6 cellular contexts compared by ENCODE assay signal in the genomic region with DNA sequence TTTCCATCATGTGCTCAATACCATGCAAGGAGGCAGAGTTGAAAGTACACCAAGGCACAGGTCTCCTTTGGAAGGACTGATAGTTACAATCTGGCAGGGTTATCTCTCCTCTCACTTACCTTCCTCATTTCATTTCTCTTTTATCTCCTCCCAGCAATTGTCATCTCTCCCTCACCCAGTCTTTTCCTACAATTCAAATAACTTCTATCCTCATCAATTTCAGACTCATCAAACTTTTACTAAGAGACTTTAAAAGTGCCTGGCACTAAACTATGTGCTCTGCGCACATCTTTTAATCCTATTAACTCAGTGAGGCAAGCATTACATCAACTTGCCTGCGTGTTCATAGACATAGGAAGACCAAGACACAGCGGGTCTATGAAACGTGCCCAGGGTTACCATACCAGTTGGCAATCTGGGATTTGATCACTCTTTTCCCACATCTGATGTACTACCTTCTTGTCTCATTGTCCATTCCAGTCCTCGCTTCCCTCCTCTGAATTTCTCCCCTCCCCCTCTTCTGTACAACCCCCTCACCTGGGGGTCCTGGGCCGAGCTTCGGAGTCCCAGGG.
DNase-seq lines count a peak whose midpoint lies in the region; ATAC-seq lines count a peak whose summit lies in the region.

No MANE protein-coding gene starts in this region.

- peak overlapping the region; percentile 77 for H3K4me3 ChIP-seq in mucosa of stomach (ENCODE audit: low read length)

- ATAC-seq in GM19351 (IDR thresholded peaks at IDR 0.05; ENCODE audit: unreplicated experiment) (no peak), HG03135 (IDR thresholded peaks at IDR 0.05; ENCODE audit: unreplicated experiment) (no peak)

- H3K4me3 Mint-ChIP-seq in T-helper 1 cell treated with Interleukin-12 subunit alpha and Interleukin-12 subunit beta and Interleukin-4 antibody, amounts not matched to agents 30 μg/mL and 1 μg/mL, for 36 hours, result peak overlapping the region; percentile 97

- H3K4me1 Mint-ChIP-seq in T-helper 1 cell treated with Interleukin-12 subunit alpha and Interleukin-12 subunit beta and Interleukin-4 antibody, amounts not matched to agents 30 μg/mL and 1 μg/mL, for 36 hours (ENCODE audit: low read depth), result peaks cover 36% of the 10 kb centered on the region

- no peak for DNase-seq in T-helper 1 cell
- DNase-seq in amniotic epithelial cell (ENCODE audit: low read depth), result peak; percentile 52

- peaks cover 9% of the 10 kb centered on the region for H3K4me1 ChIP-seq in mucosa of stomach (ENCODE audit: control insufficient read depth, insufficient read depth, low read length)

- H3K9me3 Mint-ChIP-seq in T-helper 1 cell treated with Interleukin-12 subunit alpha and Interleukin-12 subunit beta and Interleukin-4 antibody, amounts not matched to agents 30 μg/mL and 1 μg/mL, for 36 hours, result no peaks in the 10 kb centered on the region

- H3K36me3 ChIP-seq in mucosa of stomach (ENCODE audit: control insufficient read depth, insufficient read depth, low read length), result no peaks in the 10 kb centered on the region

- no peaks in the 10 kb centered on the region for H3K9me3 ChIP-seq in mucosa of stomach (ENCODE audit: control insufficient read depth, low read length)

- peaks cover 21% of the 10 kb centered on the region for H3K36me3 Mint-ChIP-seq in T-helper 1 cell treated with Interleukin-12 subunit alpha and Interleukin-12 subunit beta and Interleukin-4 antibody, amounts not matched to agents 30 μg/mL and 1 μg/mL, for 36 hours (ENCODE audit: low read depth)

- no peaks in the 10 kb centered on the region for H3K27me3 Mint-ChIP-seq in T-helper 1 cell treated with Interleukin-12 subunit alpha and Interleukin-12 subunit beta and Interleukin-4 antibody, amounts not matched to agents 30 μg/mL and 1 μg/mL, for 36 hours (ENCODE audit: low read depth)

- peak overlapping the region; percentile 77 for H3K27ac Mint-ChIP-seq in T-helper 1 cell treated with Interleukin-12 subunit alpha and Interleukin-12 subunit beta and Interleukin-4 antibody, amounts not matched to agents 30 μg/mL and 1 μg/mL, for 36 hours

- H3K9ac ChIP-seq in mucosa of stomach (ENCODE audit: low read length), result peak overlapping the region; percentile 98

- no peaks in the 10 kb centered on the region for H3K27me3 ChIP-seq in mucosa of stomach (ENCODE audit: control insufficient read depth, insufficient read depth, low read length)
